9 cellular contexts compared by ENCODE assay signal in genomic region chr11:65315866-65316233, GRCh38. TPM values are rescaled to one million over a fixed set of nuclear protein-coding genes. Genes with fewer than 3 reads are reported as not detected.
DNase-seq lines count a peak whose midpoint lies in the region; ATAC-seq and TF ChIP-seq lines count a peak whose summit lies in the region.
"Had no signal": no experiment of that assay in that cellular context is flagged by ENCODE, and none has a peak within 500 bp of the region (broad histone marks: within the 10 kb centered on the region; RNA-seq: fewer than 3 reads in every experiment).

No MANE protein-coding gene starts in this region.

- no peak overlapping the region for H3K27ac Mint-ChIP-seq in stimulated activated naive CD8-positive, alpha-beta T cell treated with anti-CD3 and anti-CD28 coated beads, Interleukin-15, Interleukin-2, amounts not matched to agents 100 ng/mL and 50 ng/mL, for 24 hours

- peak overlapping the region; percentile 76 for H3K4me3 Mint-ChIP-seq in stimulated activated naive CD8-positive, alpha-beta T cell treated with anti-CD3 and anti-CD28 coated beads, Interleukin-15, Interleukin-2, amounts not matched to agents 100 ng/mL and 50 ng/mL, for 24 hours

- H3K4me2 ChIP-seq in mammary epithelial cell (ENCODE audit: insufficient read depth, low read depth, low read length): peak overlapping the region; percentile 78

- H3K36me3 ChIP-seq in mammary epithelial cell (ENCODE audit: insufficient read depth, low read length): peaks cover 6% of the 10 kb centered on the region
- no peaks in the 10 kb centered on the region for H3K36me3 ChIP-seq in mucosa of descending colon (ENCODE audit: low read depth)
- H3K36me3 ChIP-seq: cardiac muscle cell had no signal

- WGBS in mammary epithelial cell (ENCODE audit: low coverage, missing lambda C conversion rate): 43% methylated on average over 4 of the region's 8 CpGs

- no TSS peak for BruUV-seq in mammary epithelial cell (replicated peaks; lab: Mats Ljungman, UMichigan)

- peaks cover 2% of the 10 kb centered on the region for H4K20me1 ChIP-seq in mammary epithelial cell (ENCODE audit: insufficient read depth, low read length)

- no peak for ATAC-seq in stimulated activated naive CD8-positive, alpha-beta T cell treated with anti-CD3 and anti-CD28 coated beads, Interleukin-15, Interleukin-2, amounts not matched to agents 100 U/mL and 50 U/mL, for 24 hours
- no peak for ATAC-seq in mucosa of descending colon

- H3K4me1 ChIP-seq in mammary epithelial cell (ENCODE audit: insufficient read depth, low read length) (peaks cover 13% of the 10 kb centered on the region), mucosa of descending colon (ENCODE audit: low read depth) (peaks cover 23% of the 10 kb centered on the region)

- H3K27ac ChIP-seq in mammary epithelial cell (ENCODE audit: insufficient read depth, low read depth, low read length): peak overlapping the region; percentile 46
- H3K27ac ChIP-seq: cardiac muscle cell had no signal

- in situ Hi-C loops in mammary epithelial cell (cut with MboI; ENCODE audit: low sequenced_read_pairs in 2 of 2): loop anchor here (5.0 to 10.0 kb wide), 2 partner anchors 39 to 91 kb away; no protein-coding TSS in a partner anchor

- H3K79me2 ChIP-seq in mammary epithelial cell (ENCODE audit: insufficient read depth, low read length): peaks cover 60% of the 10 kb centered on the region

- no peaks in the 10 kb centered on the region for H3K27me3 ChIP-seq in mammary epithelial cell (ENCODE audit: insufficient read depth, low read length)

- peak overlapping the region; percentile 77 to 91 (median 88) for H3K4me3 ChIP-seq in mammary epithelial cell (replicated peaks in 1 of 3; ENCODE audit: insufficient read depth in 1 of 3, low read depth in 2 of 3, low read length in 3 of 3)
- peak overlapping the region; percentile 81 for H3K4me3 ChIP-seq in mucosa of descending colon

- no peak for DNase-seq in stimulated activated naive CD8-positive, alpha-beta T cell treated with anti-CD3 and anti-CD28 coated beads, Interleukin-15, Interleukin-2, amounts not matched to agents 100 U/mL and 50 U/mL, for 24 hours
- DNase-seq in mammary epithelial cell (peak; percentile 33), mucosa of descending colon (no peak), NCI-H82 treated with DMSO at 0.1 percent for 48 hours (lab: John Stamatoyannopoulos, UW; ENCODE audit: unreplicated experiment) (no peak), Ammon's horn (ENCODE audit: low spot score) (no peak), T-helper 9 cell (no peak)
- DNase-seq in stimulated activated CD4-positive, alpha-beta T cell treated with anti-CD3 and anti-CD28 coated beads, Interleukin-1b, Interleukin-23, amount 100 ng/mL, for 48 hours: no peak

- H3K4me1 Mint-ChIP-seq in stimulated activated naive CD8-positive, alpha-beta T cell treated with anti-CD3 and anti-CD28 coated beads, Interleukin-15, Interleukin-2, amounts not matched to agents 100 ng/mL and 50 ng/mL, for 24 hours (ENCODE audit: low read depth): peaks cover 12% of the 10 kb centered on the region

- no peaks in the 10 kb centered on the region for H3K9me3 Mint-ChIP-seq in stimulated activated naive CD8-positive, alpha-beta T cell treated with anti-CD3 and anti-CD28 coated beads, Interleukin-15, Interleukin-2, amounts not matched to agents 100 ng/mL and 50 ng/mL, for 24 hours

- intact Hi-C loops in mammary epithelial cell (cut with micrococcal nuclease) (loop anchor here (1.0 to 10.0 kb wide), 7 partner anchors 15 to 471 kb away; partner anchors contain the start of genes CAPN1, CDC42BPG, SNX15 and TM7SF2), mucosa of descending colon (cut with DNase I, micrococcal nuclease) (loop anchor here in 1 of 2 donors (2.0 kb wide), 1 partner anchor 41 kb away; no protein-coding TSS in a partner anchor)

- H2AFZ ChIP-seq in mammary epithelial cell (ENCODE audit: low read depth, low read length): peak overlapping the region; percentile 83

- peaks cover 9% of the 10 kb centered on the region for H3K27me3 Mint-ChIP-seq in stimulated activated naive CD8-positive, alpha-beta T cell treated with anti-CD3 and anti-CD28 coated beads, Interleukin-15, Interleukin-2, amounts not matched to agents 100 ng/mL and 50 ng/mL, for 24 hours

- no peaks in the 10 kb centered on the region for H3K36me3 Mint-ChIP-seq in stimulated activated naive CD8-positive, alpha-beta T cell treated with anti-CD3 and anti-CD28 coated beads, Interleukin-15, Interleukin-2, amounts not matched to agents 100 ng/mL and 50 ng/mL, for 24 hours (ENCODE audit: low read depth)

- CTCF ChIA-PET in mammary epithelial cell (lab: Charles Lee; ENCODE audit: low non-redundant PET): interaction anchor here (0.6 to 1.5 kb wide), 5 partner anchors 14 to 202 kb away, joined by 3 to 27 read pairs (median 3); no protein-coding TSS in a partner anchor

- TF ChIP-seq CTCF in mammary epithelial cell (conservative IDR thresholded peaks at IDR 0.05 in 1 of 2, IDR thresholded peaks at IDR 0.05 in 1 of 2; ENCODE audit: extremely low read depth in 1 of 2, insufficient read depth in 1 of 2, low read depth in 1 of 2, low read length in 2 of 2) (no peak), mucosa of descending colon (IDR thresholded peaks at IDR 0.05) (no peak)

- H3K9me3 ChIP-seq in mammary epithelial cell (replicated peaks; ENCODE audit: insufficient read depth, low read length) (no peaks in the 10 kb centered on the region), mucosa of descending colon (no peaks in the 10 kb centered on the region)

- dilution Hi-C loops in mammary epithelial cell (cut with HindIII; ENCODE audit: low sequenced_read_pairs): no loop called here

- H3K9ac ChIP-seq in mammary epithelial cell (ENCODE audit: insufficient read depth, low read length): peak overlapping the region; percentile 74

RNA-seq across cellular contexts. Expression of gene CDC42EP2, which starts 1.2 kb away (rescaled TPM):
- total RNA-seq in mammary epithelial cell: 10 to 100 TPM in 1 of 2 donors, 1 to 10 TPM in 1; 6.8 to 24.8 TPM
- 21.8 TPM for polyA plus RNA-seq in mammary epithelial cell
- 41.6 TPM for polyA minus RNA-seq in mammary epithelial cell
- 10 to 100 TPM in 2 of 3 donors, 1 to 10 TPM in 1; 7.0 to 27.4 (median 11.6) TPM for total RNA-seq in mucosa of descending colon

RNA-seq across cellular contexts. Expression of gene DPF2, which starts 17.8 kb away (rescaled TPM):
- total RNA-seq in mammary epithelial cell (10 to 100 TPM; 31.0 to 54.6 TPM), mucosa of descending colon (10 to 100 TPM; 32.8 to 62.9 (median 35.5) TPM)
- 32.7 TPM for polyA plus RNA-seq in mammary epithelial cell
- polyA minus RNA-seq in mammary epithelial cell: 80.0 TPM

RNA-seq across cellular contexts. Expression of gene TIGD3, which starts 38.7 kb away (rescaled TPM):
- not detected for total RNA-seq in mammary epithelial cell
- polyA plus RNA-seq in mammary epithelial cell: 0.03 TPM
- polyA minus RNA-seq in mammary epithelial cell: not detected
- total RNA-seq in mucosa of descending colon: under 1 TPM in 2 of 3 donors, not detected in 1; 0.14 to 0.53 TPM

RNA-seq across cellular contexts. Expression of gene POLA2, which starts 54.1 kb away (rescaled TPM):
- total RNA-seq in mammary epithelial cell (10 to 100 TPM in 1 of 2 donors, 1 to 10 TPM in 1; 7.7 to 21.8 TPM), mucosa of descending colon (10 to 100 TPM in 2 of 3 donors, 1 to 10 TPM in 1; 8.9 to 14.4 (median 11.4) TPM)
- 38.8 TPM for polyA plus RNA-seq in mammary epithelial cell
- polyA minus RNA-seq in mammary epithelial cell: 62.1 TPM
